ENCODE assay signal across 1 cellular context in genomic region chr9:133309608-133310007, GRCh38.
A peak's percentile ranks its signal among the peaks of the same experiment; 100 is the strongest.
TF ChIP-seq lines count a peak whose summit lies in the region.

No MANE protein-coding gene starts in this region.

TF ChIP-seq in K562, 482 proteins besides CTCF, POLR2A, EP300 and RAD21:
- peak; percentile 84 for TF ChIP-seq CBX5 (IDR thresholded peaks at IDR 0.05; ENCODE audit: borderline replicate concordance, low read depth)
- 0 out of 2 replicates have a peak, but pooled peaks have one; percentile 24 for TF ChIP-seq XRCC3 (IDR thresholded peaks at IDR 0.05)
- 0 out of 2 replicates have a peak, but pooled peaks have one; percentile 16 for TF ChIP-seq CXXC5 (CRISPR knock-in tag; IDR thresholded peaks at IDR 0.05)
- TF ChIP-seq FOSL1 (tag; conservative IDR thresholded peaks at IDR 0.05) = no peak
- TF ChIP-seq TRIM24 (IDR thresholded peaks at IDR 0.05) = peak; percentile 39 to 68; a peak in 2 of 4 replicates
- TF ChIP-seq CREB3 (tag; conservative IDR thresholded peaks at IDR 0.05; ENCODE audit: low read depth) = no peak
- TF ChIP-seq TRIM28 (IDR thresholded peaks at IDR 0.05) = peak; percentile 95
- TF ChIP-seq HDAC1 (IDR thresholded peaks at IDR 0.05) = peak in 1 of 2 experiments; percentile 91; a peak in 2 of 4 replicates
- peak; percentile 43 for TF ChIP-seq ZNF280A (IDR thresholded peaks at IDR 0.05; ENCODE audit: low read depth, partially characterized antibody)
- peak in 1 of 2 experiments; percentile 96; a peak in 2 of 3 replicates for TF ChIP-seq CBX3 (IDR thresholded peaks at IDR 0.05; ENCODE audit: borderline replicate concordance in 1 of 2, low read length in 2 of 2)
- TF ChIP-seq FOXJ2 (tag; IDR thresholded peaks at IDR 0.05) = no peak
